36 cellular contexts compared by ENCODE assay signal in genomic region chr12:129213551-129213950, GRCh38.
"Had no signal": no experiment of that assay in that cellular context is flagged by ENCODE, and none has a peak within 500 bp of the region (broad histone marks: within the 10 kb centered on the region; RNA-seq: fewer than 3 reads in every experiment).

No MANE protein-coding gene starts in this region.

- H3K4me3 ChIP-seq: MG63 had no signal

- DNase-seq: Karpas-422, Kasumi-1, MG63, MM.1S, MV-4-11, NCI-H1048, NCI-H1092, NCI-H1092 treated with DMSO at 0.1 percent for 48 hours, NCI-H1105, NCI-H1105 treated with DMSO at 0.1 percent for 48 hours, NCI-H1417, NCI-H1417 treated with DMSO at 0.1 percent for 48 hours, NCI-H1436, NCI-H1436 treated with DMSO at 0.1 percent for 48 hours, NCI-H146, NCI-H1694, NCI-H1694 treated with DMSO at 0.1 percent for 48 hours, NCI-H187, NCI-H187 treated with DMSO at 0.1 percent for 48 hours, NCI-H1930, NCI-H2029, NCI-H2029 treated with DMSO at 0.1 percent for 48 hours, NCI-H2081, NCI-H2081 treated with DMSO at 0.1 percent for 48 hours, NCI-H2107, NCI-H2171, NCI-H2171 treated with DMSO at 0.1 percent for 48 hours, NCI-H2227 treated with DMSO at 0.1 percent for 48 hours, NCI-H226, NCI-H345, NCI-H446, NCI-H446 treated with DMSO at 0.1 percent for 48 hours, NCI-H510A, NCI-H510A treated with DMSO at 0.1 percent for 48 hours, NCI-H524 had no signal

- H3K27ac ChIP-seq: KMS-11 had no signal

- H3K27me3 ChIP-seq: MG63 had no signal

- H3K36me3 ChIP-seq: MG63 had no signal

- H3K4me2 ChIP-seq: KMS-11 had no signal

- H3K9me3 ChIP-seq: MG63 had no signal

- H3K9ac ChIP-seq: KMS-11 had no signal
